Comparison of ENCODE assay signal across 18 cellular contexts in the genomic region with DNA sequence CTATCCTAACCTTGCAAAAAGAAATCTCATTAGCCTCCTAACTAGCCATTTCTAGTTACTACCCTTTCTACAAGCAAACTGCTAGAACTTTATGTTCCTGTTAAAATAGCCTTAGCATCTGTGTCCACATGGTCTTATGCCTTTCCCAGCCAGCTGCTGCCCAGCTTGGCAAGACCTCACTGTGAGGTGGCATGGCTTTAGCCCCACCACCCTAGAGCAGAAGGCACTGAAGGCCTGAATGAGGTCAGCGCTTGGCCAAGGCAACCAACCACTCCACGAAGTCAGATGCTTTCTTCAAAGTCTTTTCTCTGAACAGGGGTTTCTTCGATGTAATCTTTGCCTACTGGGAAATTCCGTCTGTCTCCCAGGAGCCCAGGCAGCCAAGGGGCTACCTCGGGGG.
"Had no signal": no experiment of that assay in that cellular context is flagged by ENCODE, and none has a peak within 500 bp of the region (broad histone marks: within the 10 kb centered on the region; RNA-seq: fewer than 3 reads in every experiment).

No MANE protein-coding gene starts in this region.

- H3K27me3 Mint-ChIP-seq: activated naive CD4-positive, alpha-beta T cell treated with anti-CD3 and anti-CD28 coated beads, Interleukin-2, amount 50 U/mL, for 24 hours had no signal

- H3K4me1 ChIP-seq: gastroesophageal sphincter, sigmoid colon, tibial nerve had no signal

- H3K27me3 ChIP-seq: dorsolateral prefrontal cortex, gastroesophageal sphincter, heart left ventricle, sigmoid colon, tibial nerve had no signal

- H3K27ac ChIP-seq: gastroesophageal sphincter, sigmoid colon, SK-N-MC, tibial nerve had no signal

- H3K4me1 Mint-ChIP-seq: activated naive CD4-positive, alpha-beta T cell treated with anti-CD3 and anti-CD28 coated beads, Interleukin-2, amount 50 U/mL, for 24 hours had no signal

- H3K9me3 ChIP-seq: gastroesophageal sphincter, heart left ventricle, sigmoid colon, tibial nerve had no signal

- H3K9me3 Mint-ChIP-seq: activated naive CD4-positive, alpha-beta T cell treated with anti-CD3 and anti-CD28 coated beads, Interleukin-2, amount 50 U/mL, for 24 hours; activated T-cell treated with anti-CD3 and anti-CD28 coated beads, Interleukin-2, amount 50 U/mL, for 72 hours had no signal

- H3K4me3 ChIP-seq: dorsolateral prefrontal cortex, gastroesophageal sphincter, heart left ventricle, sigmoid colon, SK-N-MC, tibial nerve had no signal

- ATAC-seq: activated T-cell treated with anti-CD3 and anti-CD28 coated beads, Interleukin-2, amount 50 U/mL, for 72 hours; gastroesophageal sphincter; heart left ventricle; left lobe of liver had no signal

- DNase-seq: activated CD4-positive, alpha-beta T cell treated with anti-CD3 and anti-CD28 coated beads, Interleukin-2, amount 50 U/mL, for 1 hour; activated CD8-positive, alpha-beta memory T cell treated with anti-CD3 and anti-CD28 coated beads, Interleukin-2, amount 50 U/mL, for 4 hours; activated gamma-delta T cell; activated T-cell treated with anti-CD3 and anti-CD28 coated beads, Interleukin-2, amount 50 U/mL, for 72 hours; caudate nucleus; dorsolateral prefrontal cortex; erythroblast; heart left ventricle; kidney; midbrain; sigmoid colon; stimulated activated naive CD4-positive, alpha-beta T cell treated with Interleukin-2 at 50 U/mL for 16 hours; T-helper 9 cell had no signal

- H3K27ac Mint-ChIP-seq: activated naive CD4-positive, alpha-beta T cell treated with anti-CD3 and anti-CD28 coated beads, Interleukin-2, amount 50 U/mL, for 24 hours; activated T-cell treated with anti-CD3 and anti-CD28 coated beads, Interleukin-2, amount 50 U/mL, for 72 hours had no signal

- H3K4me3 Mint-ChIP-seq: activated naive CD4-positive, alpha-beta T cell treated with anti-CD3 and anti-CD28 coated beads, Interleukin-2, amount 50 U/mL, for 24 hours; activated T-cell treated with anti-CD3 and anti-CD28 coated beads, Interleukin-2, amount 50 U/mL, for 72 hours had no signal
